ENCODE assay signal across 17 cellular contexts in the genomic region with DNA sequence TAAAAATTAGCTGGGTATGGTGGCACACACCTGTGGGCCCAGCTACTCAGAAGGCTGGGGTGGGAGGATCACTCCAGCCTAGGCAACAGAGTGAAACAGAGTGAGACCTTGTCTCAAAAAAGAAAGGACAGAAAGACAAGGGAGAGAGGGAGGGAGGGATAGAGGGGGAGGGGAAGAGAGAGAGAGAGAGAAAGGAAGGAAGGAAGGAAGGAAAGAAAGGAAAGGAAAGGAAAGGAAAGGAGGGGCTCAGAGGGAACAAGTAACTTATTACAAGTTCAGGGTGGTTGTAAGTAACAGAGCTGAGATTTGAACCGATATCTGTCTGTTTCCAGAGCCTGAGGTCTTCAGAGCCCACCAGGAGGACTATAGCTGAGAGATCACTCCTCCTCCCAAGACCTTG. TPM values are rescaled to one million over a fixed set of nuclear protein-coding genes. Genes with fewer than 3 reads are reported as not detected.
DNase-seq lines count a peak whose midpoint lies in the region; ATAC-seq and TF ChIP-seq lines count a peak whose summit lies in the region.
"Had no signal": no experiment of that assay in that cellular context is flagged by ENCODE, and none has a peak within 500 bp of the region (broad histone marks: within the 10 kb centered on the region; RNA-seq: fewer than 3 reads in every experiment).

No MANE protein-coding gene starts in this region.

- H3K4me2 ChIP-seq in osteoblast (ENCODE audit: insufficient read depth, low read length): peak overlapping the region; percentile 72

- H3K4me3 ChIP-seq in right cardiac atrium (ENCODE audit: low read length) (no peak overlapping the region), osteoblast (ENCODE audit: insufficient read depth, low read length) (peak overlapping the region; percentile 64)
- H3K4me3 ChIP-seq in CD8-positive, alpha-beta memory T cell (ENCODE audit: low read length): no peak overlapping the region
- H3K4me3 ChIP-seq: gastrocnemius medialis, right lobe of liver had no signal

- H2AFZ ChIP-seq in osteoblast (ENCODE audit: low read length): no peak overlapping the region

- intact Hi-C loops in right cardiac atrium (cut with DNase I) (no loop called here), Right ventricle myocardium superior (cut with DNase I) (no loop called here)

- H3K27me3 Mint-ChIP-seq in endothelial cell (ENCODE audit: unreplicated experiment): peaks cover 10% of the 10 kb centered on the region
- H3K27me3 Mint-ChIP-seq in CD8-positive, alpha-beta memory T cell: peaks cover 0 to 1% of the 10 kb centered on the region in 2 donors

- H3K36me3 ChIP-seq in osteoblast (ENCODE audit: insufficient read depth, low read length): peaks cover 45% of the 10 kb centered on the region
- peaks cover 13% of the 10 kb centered on the region for H3K36me3 ChIP-seq in CD8-positive, alpha-beta memory T cell (ENCODE audit: insufficient read depth, low read length)

- peaks cover 72% of the 10 kb centered on the region for H3K79me2 ChIP-seq in osteoblast (ENCODE audit: insufficient read depth, low read length)

- H3K9me3 Mint-ChIP-seq in endothelial cell (ENCODE audit: unreplicated experiment): no peaks in the 10 kb centered on the region
- no peaks in the 10 kb centered on the region for H3K9me3 Mint-ChIP-seq in CD8-positive, alpha-beta memory T cell
- H3K9me3 Mint-ChIP-seq: H9 had no signal

- peaks cover 3% of the 10 kb centered on the region for H4K20me1 ChIP-seq in osteoblast (ENCODE audit: insufficient read depth, low read length)

- CTCF ChIA-PET in CD8-positive, alpha-beta memory T cell (lab: Charles Lee): interaction anchor here (2.1 to 2.8 kb wide), 2 partner anchors 10 to 11 kb away, joined by 8 to 10 read pairs; no protein-coding TSS in a partner anchor

- no peak for DNase-seq in right cardiac atrium
- no peak for DNase-seq in Right ventricle myocardium superior
- no peak for DNase-seq in endothelial cell (ENCODE audit: low spot score)
- no peak for DNase-seq in osteoblast (ENCODE audit: insufficient read length, low spot score, missing footprints)
- DNase-seq in CD8-positive, alpha-beta memory T cell: no peak
- no peak for DNase-seq in NCI-H446 treated with DMSO at 0.1 percent for 48 hours (lab: John Stamatoyannopoulos, UW)
- DNase-seq in effector CD8-positive, alpha-beta T cell (lab: John Stamatoyannopoulos, UW): no peak
- DNase-seq: activated CD4-positive, alpha-beta T cell treated with anti-CD3 and anti-CD28 coated beads, Interleukin-2, amount 50 U/mL, for 4 hours; DMS53; NCI-H1694 treated with DMSO at 0.1 percent for 48 hours; NCI-H69; right lobe of liver; RPMI8226; T1000 had no signal

- WGBS in right cardiac atrium: 57% methylated on average over 1 of the region's 1 CpG

- H3K27ac Mint-ChIP-seq in endothelial cell (ENCODE audit: unreplicated experiment): no peak overlapping the region
- peak overlapping the region in 1 of 8 donors; percentile 29 for H3K27ac Mint-ChIP-seq in CD8-positive, alpha-beta memory T cell

- H3K4me1 ChIP-seq in right cardiac atrium (ENCODE audit: control insufficient read depth, insufficient read depth, low read length) (peaks cover 14% of the 10 kb centered on the region), osteoblast (ENCODE audit: insufficient read depth, low read length) (peaks cover 52% of the 10 kb centered on the region)
- H3K4me1 ChIP-seq in CD8-positive, alpha-beta memory T cell (ENCODE audit: insufficient read depth, low read length): no peaks in the 10 kb centered on the region

- peaks cover 42% of the 10 kb centered on the region for H3K36me3 Mint-ChIP-seq in endothelial cell (ENCODE audit: low read depth, unreplicated experiment)
- peaks cover 0 to 77% (median 8%) of the 10 kb centered on the region in 3 donors for H3K36me3 Mint-ChIP-seq in CD8-positive, alpha-beta memory T cell

- H3K27me3 ChIP-seq in right cardiac atrium (ENCODE audit: control insufficient read depth, insufficient read depth): no peaks in the 10 kb centered on the region
- no peaks in the 10 kb centered on the region for H3K27me3 ChIP-seq in osteoblast (ENCODE audit: insufficient read depth, low read length)
- H3K27me3 ChIP-seq in CD8-positive, alpha-beta memory T cell (ENCODE audit: insufficient read depth, low read length, poor library complexity, severe bottlenecking): no peaks in the 10 kb centered on the region
- H3K27me3 ChIP-seq: gastrocnemius medialis, right lobe of liver had no signal

- POLR2A ChIA-PET in CD8-positive, alpha-beta memory T cell (lab: Charles Lee): no interaction called here

- peak overlapping the region; percentile 71 for H3K4me3 Mint-ChIP-seq in endothelial cell (ENCODE audit: unreplicated experiment)
- peak overlapping the region in 1 of 7 donors; percentile 30 for H3K4me3 Mint-ChIP-seq in CD8-positive, alpha-beta memory T cell

- TF ChIP-seq CTCF in endothelial cell (IDR thresholded peaks at IDR 0.05; ENCODE audit: unreplicated experiment) (no peak), osteoblast (IDR thresholded peaks at IDR 0.05; ENCODE audit: extremely low read depth, low read depth, low read length) (no peak)

- ATAC-seq in right cardiac atrium (no peak), Right ventricle myocardium superior (ENCODE audit: poor library complexity) (no peak), HG02840 (IDR thresholded peaks at IDR 0.05; ENCODE audit: low FRiP score, unreplicated experiment) (no peak)
- ATAC-seq: gastrocnemius medialis had no signal

- H3K4me1 Mint-ChIP-seq in endothelial cell (ENCODE audit: unreplicated experiment): peaks cover 54% of the 10 kb centered on the region
- H3K4me1 Mint-ChIP-seq in CD8-positive, alpha-beta memory T cell: peaks cover 11 to 17% (median 15%) of the 10 kb centered on the region in 3 donors

- peak overlapping the region; percentile 2 for H3K27ac ChIP-seq in right cardiac atrium (ENCODE audit: low read length)
- peak overlapping the region; percentile 93 for H3K27ac ChIP-seq in osteoblast (ENCODE audit: low read depth, low read length)
- no peak overlapping the region for H3K27ac ChIP-seq in CD8-positive, alpha-beta memory T cell (ENCODE audit: low read depth, low read length)
- H3K27ac ChIP-seq: right lobe of liver had no signal

- H3K9me3 ChIP-seq in right cardiac atrium (ENCODE audit: control insufficient read depth, low read length): no peaks in the 10 kb centered on the region
- H3K9me3 ChIP-seq in osteoblast (ENCODE audit: low read depth, low read length): no peaks in the 10 kb centered on the region
- H3K9me3 ChIP-seq in CD8-positive, alpha-beta memory T cell (ENCODE audit: low read length): no peaks in the 10 kb centered on the region
- H3K9me3 ChIP-seq: gastrocnemius medialis, right lobe of liver had no signal

RNA-seq across cellular contexts. Expression of gene IFFO1, which starts 8.3 kb away (rescaled TPM):
- total RNA-seq in right cardiac atrium (10 to 100 TPM; 15.1 to 23.6 (median 19.1) TPM), Right ventricle myocardium superior (14.1 TPM), endothelial cell (ENCODE audit: unreplicated experiment) (82.2 TPM), osteoblast (12.7 and 13.4 TPM in 2 replicates)
- 15.7 TPM for polyA plus RNA-seq in right cardiac atrium
- 10 to 100 TPM; 14.2 to 15.1 TPM for total RNA-seq in CD8-positive, alpha-beta memory T cell
- polyA plus RNA-seq in CD8-positive, alpha-beta memory T cell: 12.2 TPM

RNA-seq across cellular contexts. Expression of gene GAPDH, which starts 13.2 kb away (rescaled TPM):
- total RNA-seq in right cardiac atrium (1,000 to 10,000 TPM; 3,735 to 4,618 (median 3,904) TPM), Right ventricle myocardium superior (4,109 TPM), endothelial cell (ENCODE audit: unreplicated experiment) (2,393 TPM), osteoblast (4,846 and 5,173 TPM in 2 replicates)
- 4,983 TPM for polyA plus RNA-seq in right cardiac atrium
- 1,000 to 10,000 TPM; 7,182 to 7,238 TPM for total RNA-seq in CD8-positive, alpha-beta memory T cell
- 1,770 TPM for polyA plus RNA-seq in CD8-positive, alpha-beta memory T cell

RNA-seq across cellular contexts. Expression of gene NOP2, which starts 20.5 kb away (rescaled TPM):
- total RNA-seq in right cardiac atrium (10 to 100 TPM; 15.1 to 27.5 (median 16.5) TPM), Right ventricle myocardium superior (14.8 TPM), endothelial cell (ENCODE audit: unreplicated experiment) (37.5 TPM), osteoblast (18.3 and 21.4 TPM in 2 replicates)
- 9.6 TPM for polyA plus RNA-seq in right cardiac atrium
- total RNA-seq in CD8-positive, alpha-beta memory T cell: 100 to 1,000 TPM; 170 to 172 TPM
- polyA plus RNA-seq in CD8-positive, alpha-beta memory T cell: 34.0 TPM

RNA-seq across cellular contexts. Expression of gene NCAPD2, which starts 53.7 kb away (rescaled TPM):
- total RNA-seq in right cardiac atrium (10 to 100 TPM; 13.5 to 16.8 (median 14.6) TPM), Right ventricle myocardium superior (8.9 TPM), endothelial cell (ENCODE audit: unreplicated experiment) (25.3 TPM), osteoblast (19.4 and 21.0 TPM in 2 replicates)
- 5.7 TPM for polyA plus RNA-seq in right cardiac atrium
- 10 to 100 TPM; 96.5 to 97.5 TPM for total RNA-seq in CD8-positive, alpha-beta memory T cell
- 29.8 TPM for polyA plus RNA-seq in CD8-positive, alpha-beta memory T cell

RNA-seq across cellular contexts. Expression of gene MRPL51, which starts 54.5 kb away (rescaled TPM):
- total RNA-seq in right cardiac atrium: 100 to 1,000 TPM; 192 to 233 (median 213) TPM
- 180 TPM for polyA plus RNA-seq in right cardiac atrium
- total RNA-seq in Right ventricle myocardium superior: 280 TPM
- 168 TPM for total RNA-seq in endothelial cell (ENCODE audit: unreplicated experiment)
- total RNA-seq in osteoblast: 58.3 and 68.8 TPM in 2 replicates
- 100 to 1,000 TPM; 317 to 327 TPM for total RNA-seq in CD8-positive, alpha-beta memory T cell
- polyA plus RNA-seq in CD8-positive, alpha-beta memory T cell: 222 TPM
